ENCODE assay signal across 8 cellular contexts in genomic region chr1:236394905-236395779, GRCh38. TPM values are rescaled to one million over a fixed set of nuclear protein-coding genes. Genes with fewer than 3 reads are reported as not detected.
DNase-seq lines count a peak whose midpoint lies in the region; ATAC-seq and TF ChIP-seq lines count a peak whose summit lies in the region.

No MANE protein-coding gene starts in this region.

- peak overlapping the region; percentile 24 for H3K27ac Mint-ChIP-seq in CD8-positive, alpha-beta T cell

- H3K4me1 Mint-ChIP-seq in CD8-positive, alpha-beta T cell (ENCODE audit: low read depth): peaks cover 16% of the 10 kb centered on the region

- peak overlapping the region; percentile 88 for H3K4me3 Mint-ChIP-seq in CD8-positive, alpha-beta T cell

- no peaks in the 10 kb centered on the region for H3K36me3 ChIP-seq in CD8-positive, alpha-beta T cell (ENCODE audit: insufficient read depth, low read length)
- no peaks in the 10 kb centered on the region for H3K36me3 ChIP-seq in lower lobe of right lung

- intact Hi-C loops in CD8-positive, alpha-beta T cell (cut with DNase I, micrococcal nuclease): no loop called here
- intact Hi-C loops in lower lobe of right lung (cut with DNase I): no loop called here

- TF ChIP-seq CTCF in CD8-positive, alpha-beta T cell (IDR thresholded peaks at IDR 0.05): no peak
- no peak for TF ChIP-seq CTCF in WI38 (IDR thresholded peaks at IDR 0.05; ENCODE audit: low read depth, low read length)
- no peak for TF ChIP-seq CTCF in coronary artery (IDR thresholded peaks at IDR 0.05)
- TF ChIP-seq CTCF in lower lobe of right lung (IDR thresholded peaks at IDR 0.05): no peak

- H3K36me3 Mint-ChIP-seq in CD8-positive, alpha-beta T cell: peaks cover 3% of the 10 kb centered on the region

- no peaks in the 10 kb centered on the region for H3K9me3 Mint-ChIP-seq in CD8-positive, alpha-beta T cell

- POLR2A ChIA-PET in CD8-positive, alpha-beta T cell (lab: Charles Lee): interaction anchor here (0.7 to 1.4 kb wide), 2 partner anchors 16 to 21 kb away, joined by 4 to 5 read pairs; no protein-coding TSS in a partner anchor

- no peaks in the 10 kb centered on the region for H3K9me3 ChIP-seq in CD8-positive, alpha-beta T cell (ENCODE audit: low read length)
- H3K9me3 ChIP-seq in lower lobe of right lung: no peaks in the 10 kb centered on the region

- no peaks in the 10 kb centered on the region for H3K27me3 ChIP-seq in CD8-positive, alpha-beta T cell (ENCODE audit: insufficient read depth, low read length)
- H3K27me3 ChIP-seq in lower lobe of right lung (ENCODE audit: low read depth): peaks cover 17% of the 10 kb centered on the region

- H3K27me3 Mint-ChIP-seq in CD8-positive, alpha-beta T cell (ENCODE audit: low read depth): peaks cover 50% of the 10 kb centered on the region

- CTCF ChIA-PET in CD8-positive, alpha-beta T cell (lab: Charles Lee): interaction anchor here (1.2 kb wide), 2 partner anchors 31 to 106 kb away, joined by 3 to 5 read pairs; no protein-coding TSS in a partner anchor

- H3K4me1 ChIP-seq in CD8-positive, alpha-beta T cell (ENCODE audit: insufficient read depth, low read length): peaks cover 5% of the 10 kb centered on the region
- H3K4me1 ChIP-seq in lower lobe of right lung: peaks cover 16% of the 10 kb centered on the region

- DNase-seq in CD8-positive, alpha-beta T cell: peak in 6 of 7 experiments; percentile 34 to 68 (median 46)
- peak; percentile 11 for DNase-seq in HK-2 (ENCODE audit: unreplicated experiment)
- DNase-seq in coronary artery (ENCODE audit: low spot score): no peak
- DNase-seq in lower lobe of right lung: no peak
- DNase-seq in stimulated activated CD8-positive, alpha-beta memory T cell treated with anti-CD3 and anti-CD28 coated beads, Interleukin-7, amount 100 ng/mL, for 48 hours (ENCODE audit: extremely low read depth in 1 of 2, low read depth in 1 of 2): peak; percentile 38 to 44
- DNase-seq in SW 1271 (lab: John Stamatoyannopoulos, UW): no peak

- ATAC-seq in CD8-positive, alpha-beta T cell: peak; percentile 82
- ATAC-seq in GM19372 (IDR thresholded peaks at IDR 0.05; ENCODE audit: low read depth, unreplicated experiment) (peak; percentile 63), lower lobe of right lung (peak; percentile 62 to 74)

- H3K4me3 ChIP-seq in CD8-positive, alpha-beta T cell (ENCODE audit: low read depth, low read length): peak overlapping the region; percentile 65
- H3K4me3 ChIP-seq in WI38 (ENCODE audit: low read depth, low read length): peak overlapping the region; percentile 52
- H3K4me3 ChIP-seq in coronary artery: peak overlapping the region; percentile 88
- peak overlapping the region; percentile 63 for H3K4me3 ChIP-seq in lower lobe of right lung

- H3K27ac ChIP-seq in CD8-positive, alpha-beta T cell (ENCODE audit: low read depth, low read length): peak overlapping the region; percentile 41
- no peak overlapping the region for H3K27ac ChIP-seq in coronary artery
- peak overlapping the region; percentile 49 for H3K27ac ChIP-seq in lower lobe of right lung

RNA-seq across cellular contexts. Expression of gene EDARADD, which starts 1.1 kb away (rescaled TPM):
- total RNA-seq in CD8-positive, alpha-beta T cell: 1 to 10 TPM; 1.2 to 1.5 TPM
- 0.89 TPM for total RNA-seq in lower lobe of right lung

Comparison
In these comparisons a context has a peak if more than half of its experiments do, and no peak if none do; other contexts are left out.
1. DNase-seq: peak in CD8-positive, alpha-beta T cell (6 of 7), HK-2 (single experiment) and stimulated activated CD8-positive, alpha-beta memory T cell treated with anti-CD3 and anti-CD28 coated beads, Interleukin-7, amount 100 ng/mL, for 48 hours (2 of 2); none in coronary artery (single experiment), lower lobe of right lung (single experiment) and SW 1271 (0 of 2).
2. H3K27ac ChIP-seq: peak in CD8-positive, alpha-beta T cell (single experiment) and lower lobe of right lung (single experiment); none in coronary artery (0 of 2).
3. Peak in every context shown above with its lines, with median percentiles within 50 percentile points of each other: ATAC-seq and H3K4me3 ChIP-seq.